ENCODE assay signal across 11 cellular contexts in the genomic region with DNA sequence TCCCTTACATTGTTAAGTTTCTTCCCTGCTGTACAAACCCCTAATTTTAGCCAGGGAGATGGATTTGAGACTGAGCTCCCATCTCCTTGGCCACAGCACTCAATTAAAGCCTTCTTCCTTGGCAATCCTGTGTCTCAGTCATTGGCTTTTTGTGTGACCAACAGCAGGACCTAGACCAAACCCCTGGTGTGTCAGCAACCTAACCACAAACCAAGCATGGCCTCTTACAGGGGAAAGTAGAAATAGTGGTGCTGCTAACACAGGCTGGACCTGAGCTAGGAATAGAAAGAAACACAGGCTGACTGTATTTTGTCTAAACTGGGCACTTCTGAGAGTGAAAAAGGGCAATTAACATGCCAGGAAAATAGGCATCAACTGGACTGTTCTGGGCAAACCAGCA. TPM values are rescaled to one million over a fixed set of nuclear protein-coding genes. Genes with fewer than 3 reads are reported as not detected.
A peak's percentile ranks its signal among the peaks of the same experiment; 100 is the strongest.
DNase-seq lines count a peak whose midpoint lies in the region; ATAC-seq and TF ChIP-seq lines count a peak whose summit lies in the region.
"Had no signal": no experiment of that assay in that cellular context is flagged by ENCODE, and none has a peak within 500 bp of the region (broad histone marks: within the 10 kb centered on the region; RNA-seq: fewer than 3 reads in every experiment).

No MANE protein-coding gene starts in this region.

- H3K4me3 ChIP-seq in CD4-positive, CD25-positive, alpha-beta regulatory T cell (ENCODE audit: low read depth, low read length) = no peak overlapping the region
- H3K4me3 ChIP-seq in right lobe of liver = no peak overlapping the region

- TF ChIP-seq CTCF in right lobe of liver (IDR thresholded peaks at IDR 0.05) = no peak
- no peak for TF ChIP-seq CTCF in omental fat pad (IDR thresholded peaks at IDR 0.05)

- intact Hi-C loops in right lobe of liver (cut with DNase I) = no loop called here

- no peak overlapping the region for H3K4me3 Mint-ChIP-seq in CD4-positive, CD25-positive, alpha-beta regulatory T cell

- peaks cover under 1% of the 10 kb centered on the region for H3K36me3 Mint-ChIP-seq in CD4-positive, CD25-positive, alpha-beta regulatory T cell

- H3K4me1 ChIP-seq in CD4-positive, CD25-positive, alpha-beta regulatory T cell (ENCODE audit: control insufficient read depth, insufficient read depth, low read length, poor library complexity, severe bottlenecking) = peaks cover 14% of the 10 kb centered on the region
- H3K4me1 ChIP-seq in right lobe of liver = no peaks in the 10 kb centered on the region

- no peaks in the 10 kb centered on the region for H3K27me3 ChIP-seq in CD4-positive, CD25-positive, alpha-beta regulatory T cell (ENCODE audit: control insufficient read depth, insufficient read depth, low read length)
- no peaks in the 10 kb centered on the region for H3K27me3 ChIP-seq in right lobe of liver

- peak; percentile 34 to 40 for ATAC-seq in CD4-positive, CD25-positive, alpha-beta regulatory T cell (ENCODE audit: low read depth in 2 of 2)
- peak; percentile 70 for ATAC-seq in GM21576 (IDR thresholded peaks at IDR 0.05; ENCODE audit: unreplicated experiment)
- no peak for ATAC-seq in right lobe of liver
- no peak for ATAC-seq in omental fat pad (ENCODE audit: low FRiP score)
- ATAC-seq: HCT116 had no signal

- no peaks in the 10 kb centered on the region for H3K27me3 Mint-ChIP-seq in CD4-positive, CD25-positive, alpha-beta regulatory T cell

- H3K9me3 ChIP-seq in CD4-positive, CD25-positive, alpha-beta regulatory T cell (ENCODE audit: control insufficient read depth in 2 of 2, low read length in 2 of 2) = no peaks in the 10 kb centered on the region
- no peaks in the 10 kb centered on the region for H3K9me3 ChIP-seq in right lobe of liver

- no peak overlapping the region for H3K27ac Mint-ChIP-seq in CD4-positive, CD25-positive, alpha-beta regulatory T cell

- TF ChIP-seq POLR2A in right lobe of liver (IDR thresholded peaks at IDR 0.05) = no peak

- no peaks in the 10 kb centered on the region for H3K9me3 Mint-ChIP-seq in CD4-positive, CD25-positive, alpha-beta regulatory T cell

- H3K36me3 ChIP-seq in CD4-positive, CD25-positive, alpha-beta regulatory T cell (ENCODE audit: control insufficient read depth, insufficient read depth, low read length) = no peaks in the 10 kb centered on the region
- no peaks in the 10 kb centered on the region for H3K36me3 ChIP-seq in right lobe of liver

- DNase-seq in CD4-positive, CD25-positive, alpha-beta regulatory T cell = no peak
- DNase-seq in OCI-M2 (lab: John Stamatoyannopoulos, UW; ENCODE audit: unreplicated experiment) = peak; percentile 13
- DNase-seq in fibroblast of peridontal ligament (ENCODE audit: extremely low read depth) = peak; percentile 38
- DNase-seq in right lobe of liver = no peak
- DNase-seq in omental fat pad (ENCODE audit: low spot score) = no peak
- DNase-seq in stimulated activated naive CD4-positive, alpha-beta T cell treated with Interleukin-2 at 50 U/mL for 16 hours (lab: John Stamatoyannopoulos, UW) = no peak
- DNase-seq in activated CD4-positive, alpha-beta T cell treated with anti-CD3 and anti-CD28 coated beads for 4 hours = no peak
- DNase-seq: NCI-H1105; stimulated activated CD4-positive, alpha-beta T cell treated with anti-CD3 and anti-CD28 coated beads, Interleukin-4, amount 100 ng/mL, for 24 hours had no signal

- no peak overlapping the region for H3K27ac ChIP-seq in CD4-positive, CD25-positive, alpha-beta regulatory T cell (ENCODE audit: insufficient read depth, low read length, poor library complexity, severe bottlenecking)
- H3K27ac ChIP-seq in right lobe of liver = no peak overlapping the region

- peaks cover 10 to 16% (median 13%) of the 10 kb centered on the region in 4 donors for H3K4me1 Mint-ChIP-seq in CD4-positive, CD25-positive, alpha-beta regulatory T cell

RNA-seq across cellular contexts. Expression of gene PPCDC, which starts 37.9 kb away (rescaled TPM):
- total RNA-seq in CD4-positive, CD25-positive, alpha-beta regulatory T cell = 11.0 TPM
- polyA plus RNA-seq in CD4-positive, CD25-positive, alpha-beta regulatory T cell = 10 to 100 TPM; 12.3 to 15.5 (median 12.8) TPM
- total RNA-seq in right lobe of liver (10 to 100 TPM in 2 of 6 experiments, 1 to 10 TPM in 4; 5.9 to 21.5 (median 8.3) TPM), omental fat pad (10 to 100 TPM in 3 of 4 donors, 1 to 10 TPM in 1; 9.7 to 21.5 (median 13.6) TPM)

Comparison
In these comparisons a context has a peak if more than half of its experiments do, and no peak if none do; other contexts are left out.
1. ATAC-seq: peak in CD4-positive, CD25-positive, alpha-beta regulatory T cell (2 of 2) and GM21576 (single experiment); none in right lobe of liver (0 of 4) and omental fat pad (single experiment).
2. DNase-seq: peak in OCI-M2 (single experiment) and fibroblast of peridontal ligament (single experiment); none in CD4-positive, CD25-positive, alpha-beta regulatory T cell (0 of 3), right lobe of liver (0 of 3), omental fat pad (single experiment), stimulated activated naive CD4-positive, alpha-beta T cell treated with Interleukin-2 at 50 U/mL for 16 hours (single experiment) and activated CD4-positive, alpha-beta T cell treated with anti-CD3 and anti-CD28 coated beads for 4 hours (0 of 2).